Comparison of ENCODE assay signal across 2 cellular contexts in genomic region chr2:205902041-205902898, GRCh38.
TF ChIP-seq lines count a peak whose summit lies in the region.

No MANE protein-coding gene starts in this region.

TF ChIP-seq in K562, 482 proteins besides CTCF, POLR2A, EP300 and RAD21 (continued from another document and continues in another):
- TF ChIP-seq PATZ1 (CRISPR knock-in tag; IDR thresholded peaks at IDR 0.05; ENCODE audit: borderline replicate concordance) (no peak), ZFPM2 (CRISPR knock-in tag; IDR thresholded peaks at IDR 0.05) (no peak), POLR3G (IDR thresholded peaks at IDR 0.05; ENCODE audit: extremely low read depth, insufficient read length, insufficient replicate concordance) (no peak), PRDM10 (IDR thresholded peaks at IDR 0.05; ENCODE audit: partially characterized antibody) (no peak), DACH1 (IDR thresholded peaks at IDR 0.05; ENCODE audit: partially characterized antibody) (no peak), CBFB (CRISPR knock-in tag; IDR thresholded peaks at IDR 0.05) (no peak), ZNF77 (CRISPR knock-in tag; IDR thresholded peaks at IDR 0.05) (no peak), ZBTB1 (CRISPR knock-in tag; IDR thresholded peaks at IDR 0.05; ENCODE audit: borderline replicate concordance, low read depth) (no peak), PPARD (CRISPR knock-in tag; IDR thresholded peaks at IDR 0.05) (no peak), ZNF224 (CRISPR knock-in tag; IDR thresholded peaks at IDR 0.05) (no peak), FOSL1 (tag; conservative IDR thresholded peaks at IDR 0.05) (0 out of 2 replicates have a peak, but pooled peaks have one; percentile 23), JUN (IDR thresholded peaks at IDR 0.05; ENCODE audit: borderline replicate concordance, low read depth, low read length) (peak; percentile 75), JUN (CRISPR knock-in tag; IDR thresholded peaks at IDR 0.05; ENCODE audit: borderline replicate concordance) (no peak), MAFK (IDR thresholded peaks at IDR 0.05; ENCODE audit: low read length) (peak; percentile 28; the same call in 1 of the 2 replicates)
- TF ChIP-seq, protein P1, sequence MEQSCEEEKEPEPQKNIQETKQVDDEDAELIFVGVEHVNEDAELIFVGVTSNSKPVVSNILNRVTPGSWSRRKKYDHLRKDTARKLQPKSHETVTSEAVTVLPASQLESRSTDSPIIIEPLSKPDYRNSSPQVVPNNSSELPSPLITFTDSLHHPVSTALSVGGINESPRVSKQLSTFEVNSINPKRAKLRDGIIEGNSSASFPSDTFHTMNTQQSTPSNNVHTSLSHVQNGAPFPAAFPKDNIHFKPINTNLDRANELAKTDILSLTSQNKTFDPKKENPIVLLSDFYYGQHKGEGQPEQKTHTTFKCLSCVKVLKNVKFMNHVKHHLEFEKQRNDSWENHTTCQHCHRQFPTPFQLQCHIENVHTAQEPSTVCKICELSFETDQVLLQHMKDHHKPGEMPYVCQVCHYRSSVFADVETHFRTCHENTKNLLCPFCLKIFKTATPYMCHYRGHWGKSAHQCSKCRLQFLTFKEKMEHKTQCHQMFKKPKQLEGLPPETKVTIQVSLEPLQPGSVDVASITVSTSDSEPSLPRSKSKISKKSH (CRISPR knock-in tag; IDR thresholded peaks at IDR 0.05), result no peak

TF ChIP-seq in HepG2, 621 proteins besides CTCF, POLR2A, EP300 and RAD21 (continued from another document and continues in another):
- TF ChIP-seq ARID5B (CRISPR knock-in tag; IDR thresholded peaks at IDR 0.05) (peak; percentile 83), PHF21A (CRISPR knock-in tag; IDR thresholded peaks at IDR 0.05) (no peak), NR2C2 (CRISPR knock-in tag; IDR thresholded peaks at IDR 0.05; ENCODE audit: borderline replicate concordance) (no peak), ELF4 (CRISPR knock-in tag; IDR thresholded peaks at IDR 0.05; ENCODE audit: borderline replicate concordance) (no peak), CENPBD1 (CRISPR knock-in tag; IDR thresholded peaks at IDR 0.05; ENCODE audit: borderline replicate concordance, low read depth) (no peak), CBX2 (IDR thresholded peaks at IDR 0.05; ENCODE audit: low read depth, low read length) (no peak), CBX2 (CRISPR knock-in tag; IDR thresholded peaks at IDR 0.05; ENCODE audit: low read depth) (no peak), BRD4 (CRISPR knock-in tag; IDR thresholded peaks at IDR 0.05) (no peak), FOSL2 (CRISPR knock-in tag; IDR thresholded peaks at IDR 0.05) (peak; percentile 33; the same call in 1 of the 2 replicates), HOXA5 (CRISPR knock-in tag; IDR thresholded peaks at IDR 0.05) (no peak), PRDM15 (CRISPR knock-in tag; IDR thresholded peaks at IDR 0.05) (no peak), TBX2 (CRISPR knock-in tag; IDR thresholded peaks at IDR 0.05; ENCODE audit: borderline replicate concordance) (peak; percentile 38; the same call in 1 of the 2 replicates), JARID2 (CRISPR knock-in tag; IDR thresholded peaks at IDR 0.05; ENCODE audit: insufficient replicate concordance) (no peak), FOXK1 (CRISPR knock-in tag; IDR thresholded peaks at IDR 0.05; ENCODE audit: borderline replicate concordance, low read depth) (no peak), SUZ12 (IDR thresholded peaks at IDR 0.05; ENCODE audit: low read depth, low read length) (no peak), ZFY (CRISPR knock-in tag; IDR thresholded peaks at IDR 0.05) (no peak), TAF15 (IDR thresholded peaks at IDR 0.05; ENCODE audit: low read depth, low read length, poor library complexity, severe bottlenecking) (no peak), ZNF577 (CRISPR knock-in tag; IDR thresholded peaks at IDR 0.05; ENCODE audit: borderline replicate concordance, low read depth) (no peak), SRSF4 (IDR thresholded peaks at IDR 0.05; ENCODE audit: low read depth, low read length, poor library complexity, severe bottlenecking) (no peak), FIP1L1 (IDR thresholded peaks at IDR 0.05; ENCODE audit: borderline replicate concordance, insufficient read depth, low read depth, low read length) (no peak), CREB1 (IDR thresholded peaks at IDR 0.05) (peak; percentile 34; the same call in 1 of the 2 replicates), CREB1 (CRISPR knock-in tag; IDR thresholded peaks at IDR 0.05) (no peak), ESRRA (CRISPR knock-in tag; IDR thresholded peaks at IDR 0.05; ENCODE audit: low read depth) (no peak), PRDM10 (CRISPR knock-in tag; IDR thresholded peaks at IDR 0.05; ENCODE audit: low read depth) (no peak), ZNF232 (CRISPR knock-in tag; IDR thresholded peaks at IDR 0.05; ENCODE audit: borderline replicate concordance) (no peak), NR2F1 (CRISPR knock-in tag; IDR thresholded peaks at IDR 0.05) (no peak), PRDM4 (CRISPR knock-in tag; IDR thresholded peaks at IDR 0.05; ENCODE audit: borderline replicate concordance) (no peak), FOXP1 (IDR thresholded peaks at IDR 0.05) (no peak), FOXP1 (CRISPR knock-in tag; IDR thresholded peaks at IDR 0.05) (peak; percentile 61), ZNF205 (CRISPR knock-in tag; IDR thresholded peaks at IDR 0.05) (0 out of 2 replicates have a peak, but pooled peaks have one; percentile 27), SAFB2 (CRISPR knock-in tag; IDR thresholded peaks at IDR 0.05; ENCODE audit: borderline replicate concordance, low read depth) (no peak), ZNF180 (CRISPR knock-in tag; IDR thresholded peaks at IDR 0.05; ENCODE audit: borderline replicate concordance, low read depth) (no peak), ZNF839 (CRISPR knock-in tag; IDR thresholded peaks at IDR 0.05; ENCODE audit: borderline replicate concordance) (no peak), ZNF335 (CRISPR knock-in tag; IDR thresholded peaks at IDR 0.05) (no peak), ZNF207 (IDR thresholded peaks at IDR 0.05; ENCODE audit: borderline replicate concordance) (no peak), ZNF512 (CRISPR knock-in tag; IDR thresholded peaks at IDR 0.05) (no peak)
- TF ChIP-seq, protein P2, sequence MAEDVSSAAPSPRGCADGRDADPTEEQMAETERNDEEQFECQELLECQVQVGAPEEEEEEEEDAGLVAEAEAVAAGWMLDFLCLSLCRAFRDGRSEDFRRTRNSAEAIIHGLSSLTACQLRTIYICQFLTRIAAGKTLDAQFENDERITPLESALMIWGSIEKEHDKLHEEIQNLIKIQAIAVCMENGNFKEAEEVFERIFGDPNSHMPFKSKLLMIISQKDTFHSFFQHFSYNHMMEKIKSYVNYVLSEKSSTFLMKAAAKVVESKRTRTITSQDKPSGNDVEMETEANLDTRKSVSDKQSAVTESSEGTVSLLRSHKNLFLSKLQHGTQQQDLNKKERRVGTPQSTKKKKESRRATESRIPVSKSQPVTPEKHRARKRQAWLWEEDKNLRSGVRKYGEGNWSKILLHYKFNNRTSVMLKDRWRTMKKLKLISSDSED (CRISPR knock-in tag; IDR thresholded peaks at IDR 0.05), result no peak
